8 cellular contexts compared by ENCODE assay signal in genomic region chrX:97616883-97617510, GRCh38.
DNase-seq lines count a peak whose midpoint lies in the region; ATAC-seq and TF ChIP-seq lines count a peak whose summit lies in the region.

No MANE protein-coding gene starts in this region.

- H3K4me1 ChIP-seq in foreskin keratinocyte (peaks cover 5% of the 10 kb centered on the region), HAP-1 (no peaks in the 10 kb centered on the region)

- H3K27me3 ChIP-seq in foreskin keratinocyte (no peaks in the 10 kb centered on the region), HAP-1 (ENCODE audit: low read depth) (no peaks in the 10 kb centered on the region)

- POLR2A ChIA-PET in HEK293T (lab: Yijun Ruan, JAX): no interaction called here

- in situ Hi-C loops in GM13976 (cut with MboI; ENCODE audit: low sequenced_read_pairs, unreplicated experiment) (no loop called here), HAP-1 (cut with MboI; ENCODE audit: low sequenced_read_pairs) (no loop called here)

- no peaks in the 10 kb centered on the region for H3K9me3 ChIP-seq in HAP-1

- CTCF ChIA-PET in HEK293T (lab: Yijun Ruan, JAX): no interaction called here

- peak overlapping the region; percentile 71 for H3K27ac ChIP-seq in foreskin keratinocyte

- H3K36me3 ChIP-seq in HAP-1 (replicated peaks): no peaks in the 10 kb centered on the region

- DNase-seq in GM13976 (ENCODE audit: low spot score) (peak; percentile 25), LHCN-M2 (ENCODE audit: low read depth) (peak; percentile 69), foreskin keratinocyte (peak; percentile 69 to 86), activated T-cell treated with anti-CD3 and anti-CD28 coated beads for 4 hours (no peak), HAP-1 (ENCODE audit: low spot score in 2 of 2) (no peak), HEK293T (ENCODE audit: extremely low spot score) (no peak)
- no peak for DNase-seq in activated T-cell treated with anti-CD3 and anti-CD28 coated beads, Interleukin-2, amount 50 U/mL, for 48 hours

- peak; percentile 96 for ATAC-seq in GM21786 (IDR thresholded peaks at IDR 0.05; ENCODE audit: unreplicated experiment)
- ATAC-seq in foreskin keratinocyte: peak; percentile 100

- no peak for TF ChIP-seq CTCF in GM13976 (IDR thresholded peaks at IDR 0.05; ENCODE audit: borderline replicate concordance, control extremely low read depth, extremely low read depth, insufficient read depth, missing control alignments)
- no peak for TF ChIP-seq CTCF in foreskin keratinocyte (conservative IDR thresholded peaks at IDR 0.05)

- no peak overlapping the region for H3K4me3 ChIP-seq in HAP-1

TF ChIP-seq in HEK293T, 16 proteins besides CTCF, POLR2A, EP300 and RAD21:
- TF ChIP-seq TARDBP (IDR thresholded peaks at IDR 0.05): no peak
- TF ChIP-seq HDGF (IDR thresholded peaks at IDR 0.05; ENCODE audit: borderline replicate concordance): no peak
- TF ChIP-seq ZNF384 (IDR thresholded peaks at IDR 0.05): no peak
- no peak for TF ChIP-seq CTBP1 (IDR thresholded peaks at IDR 0.05; ENCODE audit: borderline replicate concordance)
- TF ChIP-seq PKNOX1 (IDR thresholded peaks at IDR 0.05): no peak

Comparison
In these comparisons a context has a peak if more than half of its experiments do, and no peak if none do; other contexts are left out.
1. DNase-seq: peak in GM13976 (single experiment), LHCN-M2 (single experiment) and foreskin keratinocyte (2 of 2); none in activated T-cell treated with anti-CD3 and anti-CD28 coated beads, Interleukin-2, amount 50 U/mL, for 48 hours (0 of 2), activated T-cell treated with anti-CD3 and anti-CD28 coated beads for 4 hours (single experiment), HAP-1 (0 of 2) and HEK293T (single experiment).